In the genomic region with DNA sequence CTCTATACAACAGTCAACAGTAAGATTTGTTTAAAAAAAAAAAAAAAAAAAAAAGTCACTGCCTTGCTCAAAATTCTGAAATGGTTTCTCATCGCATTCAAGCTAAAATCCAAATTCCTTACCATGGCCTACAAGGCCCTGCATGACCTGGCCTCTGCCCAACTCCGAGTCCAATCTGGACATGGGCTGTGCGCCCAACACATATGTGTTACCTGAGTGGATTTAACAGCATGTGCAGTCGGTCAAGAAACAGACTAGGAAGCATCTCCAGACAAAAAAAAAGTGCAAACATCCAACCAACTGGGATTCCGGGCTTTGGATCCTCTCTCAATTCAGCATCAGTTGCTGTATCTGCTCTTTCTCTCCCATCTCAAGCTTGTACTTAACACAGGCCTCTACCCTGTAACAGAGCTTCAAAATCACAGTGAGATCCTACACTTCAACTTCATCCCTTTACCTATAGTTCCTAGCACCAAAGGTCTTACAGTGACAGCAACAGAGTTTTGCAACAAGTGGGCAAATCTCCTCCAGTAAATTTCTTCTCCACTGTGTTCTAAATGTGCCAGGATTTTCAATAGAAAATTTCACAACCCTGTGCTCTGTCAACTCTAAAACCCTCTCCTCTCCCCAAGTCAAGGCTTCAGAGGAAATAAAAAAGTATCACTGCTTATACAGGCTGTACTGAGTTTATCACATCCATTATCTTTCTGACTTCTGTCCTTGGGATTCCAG, we compare ENCODE assay signal across 23 cellular contexts. TPM values are rescaled to one million over a fixed set of nuclear protein-coding genes. Genes with fewer than 3 reads are reported as not detected.
"Had no signal": no experiment of that assay in that cellular context is flagged by ENCODE, and none has a peak within 500 bp of the region (broad histone marks: within the 10 kb centered on the region; RNA-seq: fewer than 3 reads in every experiment).

No MANE protein-coding gene starts in this region.

- H3K27ac ChIP-seq: esophagus muscularis mucosa, heart right ventricle, neutrophil, pancreas, testis, WERI-Rb-1 had no signal

- H3K4me1 Mint-ChIP-seq: activated naive CD8-positive, alpha-beta T cell treated with anti-CD3 and anti-CD28 coated beads for 36 hours; stimulated activated effector memory CD8-positive, alpha-beta T cell treated with anti-CD3 and anti-CD28 coated beads, Interleukin-12 subunit alpha, Interleukin-12 subunit beta, amount 100 ng/mL, for 72 hours had no signal

- DNase-seq: activated CD4-positive, alpha-beta T cell treated with anti-CD3 and anti-CD28 coated beads for 1 hour; activated CD4-positive, alpha-beta T cell treated with anti-CD3 and anti-CD28 coated beads, Interleukin-2, amount 50 U/mL, for 4 hours; activated naive CD8-positive, alpha-beta T cell treated with anti-CD3 and anti-CD28 coated beads for 36 hours; activated T-cell treated with anti-CD3 and anti-CD28 coated beads for 4 hours; amniotic stem cell; central memory CD4-positive, alpha-beta T cell; cortex of kidney; effector CD4-positive, alpha-beta T cell; heart right ventricle; left ventricle myocardium superior; mesendoderm; naive thymus-derived CD8-positive, alpha-beta T cell; pancreas; sigmoid colon; stimulated activated CD4-positive, alpha-beta T cell treated with anti-CD3 and anti-CD28 coated beads, Interleukin-4, amount 100 ng/mL, for 24 hours; T-helper 2 cell; testis; WERI-Rb-1 had no signal

- H3K4me3 ChIP-seq: esophagus muscularis mucosa, heart right ventricle, pancreas, sigmoid colon, testis had no signal

- H3K4me1 ChIP-seq: testis had no signal

- H3K36me3 ChIP-seq: esophagus muscularis mucosa, heart right ventricle, neutrophil, pancreas, sigmoid colon had no signal

- H3K9me3 Mint-ChIP-seq: activated naive CD8-positive, alpha-beta T cell treated with anti-CD3 and anti-CD28 coated beads for 36 hours; activated T-helper 1 cell treated with anti-CD3 and anti-CD28 coated beads, Interleukin-12 subunit alpha, Interleukin-12 subunit beta, Interleukin-2, Interleukin-4 antibody, amounts not matched to agents 30 ng/mL and 10 ng/mL and 1 ng/mL, durations not matched to agents 14 hours and 24 hours and 36 hours; type B pancreatic cell had no signal

- H3K36me3 Mint-ChIP-seq: activated naive CD8-positive, alpha-beta T cell treated with anti-CD3 and anti-CD28 coated beads for 36 hours; naive thymus-derived CD8-positive, alpha-beta T cell; stimulated activated effector memory CD8-positive, alpha-beta T cell treated with anti-CD3 and anti-CD28 coated beads, Interleukin-12 subunit alpha, Interleukin-12 subunit beta, amount 100 ng/mL, for 72 hours had no signal

- H3K27ac Mint-ChIP-seq: activated naive CD8-positive, alpha-beta T cell treated with anti-CD3 and anti-CD28 coated beads for 36 hours; activated T-helper 1 cell treated with anti-CD3 and anti-CD28 coated beads, Interleukin-12 subunit alpha, Interleukin-12 subunit beta, Interleukin-2, Interleukin-4 antibody, amounts not matched to agents 30 ng/mL and 10 ng/mL and 1 ng/mL, durations not matched to agents 14 hours and 24 hours and 36 hours; naive thymus-derived CD8-positive, alpha-beta T cell; stimulated activated effector memory CD8-positive, alpha-beta T cell treated with anti-CD3 and anti-CD28 coated beads, Interleukin-12 subunit alpha, Interleukin-12 subunit beta, amount 100 ng/mL, for 72 hours; type B pancreatic cell had no signal

- H3K9me3 ChIP-seq: esophagus muscularis mucosa, heart right ventricle, neutrophil, pancreas, sigmoid colon, testis had no signal

- H3K27me3 ChIP-seq: esophagus muscularis mucosa, heart right ventricle, neutrophil, pancreas, sigmoid colon, testis had no signal

- H3K4me3 Mint-ChIP-seq: activated naive CD8-positive, alpha-beta T cell treated with anti-CD3 and anti-CD28 coated beads for 36 hours; activated T-helper 1 cell treated with anti-CD3 and anti-CD28 coated beads, Interleukin-12 subunit alpha, Interleukin-12 subunit beta, Interleukin-2, Interleukin-4 antibody, amounts not matched to agents 30 ng/mL and 10 ng/mL and 1 ng/mL, durations not matched to agents 14 hours and 24 hours and 36 hours; naive thymus-derived CD8-positive, alpha-beta T cell; stimulated activated effector memory CD8-positive, alpha-beta T cell treated with anti-CD3 and anti-CD28 coated beads, Interleukin-12 subunit alpha, Interleukin-12 subunit beta, amount 100 ng/mL, for 72 hours; type B pancreatic cell had no signal

- ATAC-seq: heart right ventricle; left ventricle myocardium superior; naive thymus-derived CD8-positive, alpha-beta T cell; stimulated activated effector memory CD8-positive, alpha-beta T cell treated with anti-CD3 and anti-CD28 coated beads, Interleukin-12 subunit alpha, Interleukin-12 subunit beta, amount 100 ng/mL, for 72 hours had no signal

RNA-seq across cellular contexts. Expression of a gene that starts 19.6 kb away (rescaled TPM):
- total RNA-seq: activated T-helper 1 cell treated with anti-CD3 and anti-CD28 coated beads, Interleukin-12 subunit alpha, Interleukin-12 subunit beta, Interleukin-2, Interleukin-4 antibody, amounts not matched to agents 30 ng/mL and 10 ng/mL and 1 ng/mL, durations not matched to agents 14 hours and 24 hours and 36 hours had no signal
- polyA plus RNA-seq: naive thymus-derived CD8-positive, alpha-beta T cell had no signal
